ENCODE assay signal across 16 cellular contexts in genomic region chr15:29093696-29094343, GRCh38.
"Had no signal": no experiment of that assay in that cellular context is flagged by ENCODE, and none has a peak within 500 bp of the region (broad histone marks: within the 10 kb centered on the region; RNA-seq: fewer than 3 reads in every experiment).

No MANE protein-coding gene starts in this region.

- H3K4me3 ChIP-seq: esophagus muscularis mucosa, hepatocyte, left lung, mucosa of descending colon, SK-N-MC, tibial nerve had no signal

- H3K36me3 ChIP-seq: esophagus muscularis mucosa, left lung, tibial nerve had no signal

- H3K9me3 ChIP-seq: esophagus muscularis mucosa, left lung, mucosa of descending colon, tibial nerve had no signal

- H3K79me2 ChIP-seq: hepatocyte had no signal

- H3K4me1 ChIP-seq: esophagus muscularis mucosa, left lung, tibial nerve had no signal

- DNase-seq: activated CD4-positive, alpha-beta T cell treated with anti-CD3 and anti-CD28 coated beads, Interleukin-2, amount 50 U/mL, for 1 hour; activated CD8-positive, alpha-beta memory T cell treated with anti-CD3 and anti-CD28 coated beads for 24 hours; mucosa of descending colon; naive thymus-derived CD4-positive, alpha-beta T cell; occipital lobe; right cardiac atrium; Right ventricle myocardium superior; stimulated activated CD4-positive, alpha-beta T cell treated with anti-CD3 and anti-CD28 coated beads, Interleukin-1b, Interleukin-23, amount 100 ng/mL, for 48 hours had no signal

- H3K27ac Mint-ChIP-seq: memory B cell, progenitor cell of endocrine pancreas had no signal

- ATAC-seq: activated CD4-positive, CD25-positive, alpha-beta regulatory T cell treated with anti-CD3 and anti-CD28 coated beads, Interleukin-2, amount 50 U/mL, for 24 hours; left lung; mucosa of descending colon; naive thymus-derived CD4-positive, alpha-beta T cell; right cardiac atrium had no signal

- H3K27ac ChIP-seq: esophagus muscularis mucosa, hepatocyte, left lung, SK-N-MC, tibial nerve had no signal

- H2AFZ ChIP-seq: hepatocyte had no signal

- H3K27me3 ChIP-seq: esophagus muscularis mucosa, hepatocyte, left lung, tibial nerve had no signal

- H3K27me3 Mint-ChIP-seq: naive thymus-derived CD4-positive, alpha-beta T cell; progenitor cell of endocrine pancreas had no signal

- H3K36me3 Mint-ChIP-seq: memory B cell had no signal

- H3K4me2 ChIP-seq: hepatocyte had no signal

- H3K4me3 Mint-ChIP-seq: memory B cell; naive thymus-derived CD4-positive, alpha-beta T cell had no signal
